23 cellular contexts compared by ENCODE assay signal in genomic region chr2:160825433-160825832, GRCh38.
A peak's percentile ranks its signal among the peaks of the same experiment; 100 is the strongest.
DNase-seq lines count a peak whose midpoint lies in the region; ATAC-seq and TF ChIP-seq lines count a peak whose summit lies in the region.
"Had no signal": no experiment of that assay in that cellular context is flagged by ENCODE, and none has a peak within 500 bp of the region (broad histone marks: within the 10 kb centered on the region; RNA-seq: fewer than 3 reads in every experiment).

No MANE protein-coding gene starts in this region.

- H3K36me3 ChIP-seq in HEK293 (ENCODE audit: control insufficient read depth in 2 of 2, insufficient read depth in 1 of 2, low read length in 2 of 2) (no peaks in the 10 kb centered on the region), Karpas-422 (ENCODE audit: insufficient read depth, low read length) (peaks cover 3% of the 10 kb centered on the region; the same call in 1 of the 2 replicates), MG63 (no peaks in the 10 kb centered on the region)
- H3K36me3 ChIP-seq: BE2C, BLaER1 had no signal

- H3K4me2 ChIP-seq in Karpas-422 (ENCODE audit: low read depth, low read length, poor library complexity, severe bottlenecking) = no peak overlapping the region
- H3K4me2 ChIP-seq: BLaER1 had no signal

- no peak overlapping the region for H3K4me3 ChIP-seq in HEK293 (ENCODE audit: low read depth, low read length)
- no peak overlapping the region for H3K4me3 ChIP-seq in Karpas-422 (ENCODE audit: low read length)
- H3K4me3 ChIP-seq in MG63 = no peak overlapping the region
- H3K4me3 ChIP-seq: BLaER1, GM12878 had no signal

- H3K4me1 ChIP-seq in HEK293 (ENCODE audit: control insufficient read depth, insufficient read depth, low read length) (no peaks in the 10 kb centered on the region), Karpas-422 (ENCODE audit: low read length) (peaks cover 3% of the 10 kb centered on the region; the same call in 1 of the 2 replicates)
- H3K4me1 ChIP-seq: BE2C, BLaER1 had no signal

- H2AFZ ChIP-seq in Karpas-422 (ENCODE audit: low read length) = no peak overlapping the region

- H3K27ac Mint-ChIP-seq in stimulated activated naive B cell treated with anti-CD40 and anti-IgM and Interleukin-4, amounts not matched to agents 10 μg/mL and 1 μg/mL and 100 μg/mL, for 72 hours = peak overlapping the region; percentile 5
- H3K27ac Mint-ChIP-seq: CD14-positive monocyte; CD4-positive, alpha-beta memory T cell; CD4-positive, CD25-positive, alpha-beta regulatory T cell; CD8-positive, alpha-beta memory T cell had no signal

- no peaks in the 10 kb centered on the region for H3K27me3 ChIP-seq in Karpas-422 (ENCODE audit: low read length)
- H3K27me3 ChIP-seq in MG63 = no peaks in the 10 kb centered on the region
- H3K27me3 ChIP-seq: BE2C, BLaER1 had no signal

- no peaks in the 10 kb centered on the region for H4K20me1 ChIP-seq in Karpas-422 (ENCODE audit: insufficient read depth, low read depth, low read length)
- H4K20me1 ChIP-seq: BLaER1 had no signal

- CTCF ChIA-PET in HEK293 (lab: Yijun Ruan, JAX) = interaction anchor here (0.7 kb wide), 1 partner anchor 48 kb away, joined by 3 read pairs; no protein-coding TSS in a partner anchor

- H3K36me3 Mint-ChIP-seq in stimulated activated naive B cell treated with anti-CD40 and anti-IgM and Interleukin-4, amounts not matched to agents 10 μg/mL and 1 μg/mL and 100 μg/mL, for 72 hours = peaks cover 3 to 5% of the 10 kb centered on the region in 2 donors
- H3K36me3 Mint-ChIP-seq: CD14-positive monocyte; CD4-positive, CD25-positive, alpha-beta regulatory T cell had no signal

- H3K27me3 Mint-ChIP-seq in stimulated activated naive B cell treated with anti-CD40 and anti-IgM and Interleukin-4, amounts not matched to agents 10 μg/mL and 1 μg/mL and 100 μg/mL, for 72 hours = peaks cover 3 to 6% of the 10 kb centered on the region in 2 donors

- ATAC-seq in stimulated activated naive B cell treated with anti-CD40 and anti-IgM and Interleukin-4, amounts not matched to agents 10 μg/mL and 1 μg/mL and 100 μg/mL, for 72 hours (replicated peaks) = no peak
- ATAC-seq: GM12878 had no signal

- H3K79me2 ChIP-seq in Karpas-422 (ENCODE audit: low read length) = no peaks in the 10 kb centered on the region

- no peak overlapping the region for H3K4me3 Mint-ChIP-seq in stimulated activated naive B cell treated with anti-CD40 and anti-IgM and Interleukin-4, amounts not matched to agents 10 μg/mL and 1 μg/mL and 100 μg/mL, for 72 hours
- H3K4me3 Mint-ChIP-seq: CD14-positive monocyte; CD4-positive, alpha-beta memory T cell; CD4-positive, CD25-positive, alpha-beta regulatory T cell; CD8-positive, alpha-beta memory T cell had no signal

- no peak overlapping the region for H3K9ac ChIP-seq in Karpas-422 (ENCODE audit: low read length)
- H3K9ac ChIP-seq: BLaER1 had no signal

- TF ChIP-seq CTCF in HEK293 (tag by site-specific recombination; IDR thresholded peaks at IDR 0.05) = no peak

- no peaks in the 10 kb centered on the region for H3K9me2 ChIP-seq in Karpas-422 (replicated peaks; ENCODE audit: insufficient read depth, low read length)

- H3K27ac ChIP-seq in HEK293 (ENCODE audit: extremely low read depth, low read depth, low read length) (no peak overlapping the region), Karpas-422 (ENCODE audit: low read length) (no peak overlapping the region)
- H3K27ac ChIP-seq: BLaER1 had no signal

- peaks cover 23 to 32% of the 10 kb centered on the region in 2 donors for H3K9me3 Mint-ChIP-seq in stimulated activated naive B cell treated with anti-CD40 and anti-IgM and Interleukin-4, amounts not matched to agents 10 μg/mL and 1 μg/mL and 100 μg/mL, for 72 hours

- H3K4me1 Mint-ChIP-seq in stimulated activated naive B cell treated with anti-CD40 and anti-IgM and Interleukin-4, amounts not matched to agents 10 μg/mL and 1 μg/mL and 100 μg/mL, for 72 hours = no peaks in the 10 kb centered on the region
- H3K4me1 Mint-ChIP-seq: CD14-positive monocyte; CD4-positive, CD25-positive, alpha-beta regulatory T cell; CD8-positive, alpha-beta memory T cell had no signal

- DNase-seq in Karpas-422 = peak; percentile 48
- no peak for DNase-seq in stimulated activated naive B cell treated with anti-CD40 and anti-IgM and Interleukin-4, amounts not matched to agents 10 μg/mL and 1 μg/mL and 100 μg/mL, for 72 hours
- no peak for DNase-seq in NCI-H2227 treated with DMSO at 0.1 percent for 48 hours (lab: John Stamatoyannopoulos, UW)
- no peak for DNase-seq in MG63
- DNase-seq: 8988T; ACHN; BE2C; C1 segment of cervical spinal cord; CD4-positive, alpha-beta memory T cell; CD4-positive, CD25-positive, alpha-beta regulatory T cell; CD8-positive, alpha-beta memory T cell; COR-L47; DMS 273 treated with DMSO at 0.1 percent for 48 hours; DMS153; DMS53; DMS79; DND-41; EL; GDM1 had no signal

- H3K9me3 ChIP-seq in HEK293 (ENCODE audit: control insufficient read depth, insufficient read depth, low read depth, low read length) = no peaks in the 10 kb centered on the region
- H3K9me3 ChIP-seq in Karpas-422 (ENCODE audit: low read length) = peaks cover 47% of the 10 kb centered on the region
- peaks cover 42% of the 10 kb centered on the region for H3K9me3 ChIP-seq in MG63
- H3K9me3 ChIP-seq: BE2C had no signal

- POLR2A ChIA-PET in HEK293 (lab: Yijun Ruan, JAX) = no interaction called here

TF ChIP-seq in HEK293, 187 proteins besides CTCF, POLR2A, EP300 and RAD21:
- TF ChIP-seq SETDB1 (IDR thresholded peaks at IDR 0.05; ENCODE audit: insufficient read length, low read length) (peak; percentile 74), ZNF433 (tag by site-specific recombination; IDR thresholded peaks at IDR 0.05; ENCODE audit: low read depth) (no peak), SCRT2 (tag by site-specific recombination; IDR thresholded peaks at IDR 0.05) (no peak)
TF ChIP-seq in HEK293: peak in this region for 1.
